24 cellular contexts compared by ENCODE assay signal in genomic region chr18:34746614-34747013, GRCh38. TPM values are rescaled to one million over a fixed set of nuclear protein-coding genes. Genes with fewer than 3 reads are reported as not detected.
"Had no signal": no experiment of that assay in that cellular context is flagged by ENCODE, and none has a peak within 500 bp of the region (broad histone marks: within the 10 kb centered on the region; RNA-seq: fewer than 3 reads in every experiment).

No MANE protein-coding gene starts in this region.

- H3K9me3 Mint-ChIP-seq: activated T-cell treated with anti-CD3 and anti-CD28 coated beads, Interleukin-2, amount 50 U/mL, for 72 hours; endodermal cell; memory B cell; T-helper 2 cell treated with Interferon-gamma antibody and Interleukin-4, amounts not matched to agents 5 μg/mL and 100 μg/mL, for 36 hours had no signal

- H3K36me3 Mint-ChIP-seq: activated naive CD8-positive, alpha-beta T cell; memory B cell; naive thymus-derived CD4-positive, alpha-beta T cell had no signal

- H3K27me3 ChIP-seq: foreskin keratinocyte, upper lobe of right lung had no signal

- H3K27me3 Mint-ChIP-seq: memory B cell had no signal

- H3K27ac Mint-ChIP-seq: activated naive CD8-positive, alpha-beta T cell; activated T-cell treated with anti-CD3 and anti-CD28 coated beads, Interleukin-2, amount 50 U/mL, for 72 hours; endodermal cell; memory B cell; naive thymus-derived CD4-positive, alpha-beta T cell; T-helper 2 cell treated with Interferon-gamma antibody and Interleukin-4, amounts not matched to agents 5 μg/mL and 100 μg/mL, for 36 hours had no signal

- H3K4me3 Mint-ChIP-seq: activated naive CD8-positive, alpha-beta T cell; activated T-cell treated with anti-CD3 and anti-CD28 coated beads, Interleukin-2, amount 50 U/mL, for 72 hours; endodermal cell; memory B cell; naive thymus-derived CD4-positive, alpha-beta T cell; neural crest cell; T-helper 2 cell treated with Interferon-gamma antibody and Interleukin-4, amounts not matched to agents 5 μg/mL and 100 μg/mL, for 36 hours had no signal

- H3K9me3 ChIP-seq: upper lobe of right lung had no signal

- H3K27ac ChIP-seq: coronary artery, foreskin keratinocyte, parathyroid adenoma, upper lobe of right lung, VCaP had no signal

- H3K4me1 ChIP-seq: foreskin keratinocyte, parathyroid adenoma, upper lobe of right lung had no signal

- DNase-seq: activated CD4-positive, alpha-beta T cell treated with anti-CD3 and anti-CD28 coated beads for 4 hours; activated CD4-positive, alpha-beta T cell treated with anti-CD3 and anti-CD28 coated beads, Interleukin-2, amount 50 U/mL, for 4 hours; activated naive CD4-positive, alpha-beta T cell treated with Interleukin-2 at 50 U/mL for 16 hours; activated T-cell treated with anti-CD3 and anti-CD28 coated beads for 4 hours; activated T-cell treated with anti-CD3 and anti-CD28 coated beads, Interleukin-2, amount 50 U/mL, for 72 hours; cerebellar nuclear complex; endodermal cell; foreskin keratinocyte; midbrain; naive thymus-derived CD4-positive, alpha-beta T cell; nucleus accumbens; right cardiac atrium; stimulated activated CD4-positive, alpha-beta T cell treated with anti-CD3 and anti-CD28 coated beads, Interleukin-15, amount 100 ng/mL, for 24 hours; stimulated activated naive CD8-positive, alpha-beta T cell treated with anti-CD3 and anti-CD28 coated beads, Interleukin-15, Interleukin-2, amounts not matched to agents 100 U/mL and 50 U/mL, for 24 hours; T-helper 1 cell; upper lobe of right lung had no signal

- H3K4me1 Mint-ChIP-seq: endodermal cell; memory B cell; naive thymus-derived CD4-positive, alpha-beta T cell; neural crest cell had no signal

- H3K4me3 ChIP-seq: coronary artery, upper lobe of right lung had no signal

- ATAC-seq: activated T-cell treated with anti-CD3 and anti-CD28 coated beads, Interleukin-2, amount 50 U/mL, for 72 hours; esophagus mucosa; foreskin keratinocyte; naive thymus-derived CD4-positive, alpha-beta T cell; stimulated activated naive CD8-positive, alpha-beta T cell treated with anti-CD3 and anti-CD28 coated beads, Interleukin-15, Interleukin-2, amounts not matched to agents 100 U/mL and 50 U/mL, for 24 hours; upper lobe of right lung had no signal

- H3K36me3 ChIP-seq: upper lobe of right lung had no signal

RNA-seq across cellular contexts. Expression of gene DTNA, which starts 36.5 kb away (rescaled TPM):
- polyA plus RNA-seq: naive thymus-derived CD4-positive, alpha-beta T cell had no signal
